Comparison of ENCODE assay signal across 21 cellular contexts in genomic region chr6:12241493-12242214, GRCh38. TPM values are rescaled to one million over a fixed set of nuclear protein-coding genes. Genes with fewer than 3 reads are reported as not detected.
DNase-seq lines count a peak whose midpoint lies in the region; ATAC-seq, FAIRE-seq and TF ChIP-seq lines count a peak whose summit lies in the region.
"Had no signal": no experiment of that assay in that cellular context is flagged by ENCODE, and none has a peak within 500 bp of the region (broad histone marks: within the 10 kb centered on the region; RNA-seq: fewer than 3 reads in every experiment).

No MANE protein-coding gene starts in this region.

- H3K4me1 Mint-ChIP-seq in activated naive CD4-positive, alpha-beta T cell treated with anti-CD3 and anti-CD28 coated beads, Interleukin-2, amount 50 U/mL, for 24 hours = peaks cover 16% of the 10 kb centered on the region
- H3K4me1 Mint-ChIP-seq in type B pancreatic cell (ENCODE audit: unreplicated experiment) (peaks cover 10% of the 10 kb centered on the region), neural progenitor cell (no peaks in the 10 kb centered on the region)
- H3K4me1 Mint-ChIP-seq: immature natural killer cell had no signal

- H3K4me1 ChIP-seq in PC-9 (replicated peaks; ENCODE audit: insufficient read depth) (peaks cover 19% of the 10 kb centered on the region), keratinocyte (ENCODE audit: control insufficient read depth, extremely low read depth, insufficient read depth, low read length) (peaks cover 17% of the 10 kb centered on the region), suprapubic skin (peaks cover 8% of the 10 kb centered on the region), neural progenitor cell (peaks cover 6% of the 10 kb centered on the region)

- H3K9ac ChIP-seq in keratinocyte (ENCODE audit: control insufficient read depth, extremely low read depth, insufficient read depth, low read length) = no peak overlapping the region
- no peak overlapping the region for H3K9ac ChIP-seq in neural progenitor cell
- H3K9ac ChIP-seq: KMS-11 had no signal

- TF ChIP-seq CTCF in PC-9 (conservative IDR thresholded peaks at IDR 0.05) (no peak), keratinocyte (optimal IDR thresholded peaks at IDR 0.05 in 1 of 3, IDR thresholded peaks at IDR 0.05 in 1 of 3, conservative IDR thresholded peaks at IDR 0.05 in 1 of 3; ENCODE audit: extremely low read depth in 1 of 3, insufficient read depth in 2 of 3, low read length in 3 of 3) (no peak), type B pancreatic cell (conservative IDR thresholded peaks at IDR 0.05) (no peak), suprapubic skin (IDR thresholded peaks at IDR 0.05) (no peak), neural progenitor cell (IDR thresholded peaks at IDR 0.05) (no peak)

- no peak for TF ChIP-seq POLR2A in suprapubic skin (IDR thresholded peaks at IDR 0.05)

- CTCF ChIA-PET in PC-9 (lab: Charles Lee) = no interaction called here

- no peaks in the 10 kb centered on the region for H3K36me3 Mint-ChIP-seq in activated naive CD4-positive, alpha-beta T cell treated with anti-CD3 and anti-CD28 coated beads, Interleukin-2, amount 50 U/mL, for 24 hours
- H3K36me3 Mint-ChIP-seq in type B pancreatic cell (no peaks in the 10 kb centered on the region), neural progenitor cell (no peaks in the 10 kb centered on the region)
- H3K36me3 Mint-ChIP-seq: mesothelial cell of epicardium had no signal

- no peak for TF ChIP-seq EP300 in suprapubic skin (IDR thresholded peaks at IDR 0.05)

- H3K36me3 ChIP-seq in PC-9 (ENCODE audit: low read depth) (no peaks in the 10 kb centered on the region), keratinocyte (ENCODE audit: control insufficient read depth in 2 of 2, extremely low read depth in 1 of 2, insufficient read depth in 2 of 2, low read length in 2 of 2) (no peaks in the 10 kb centered on the region), suprapubic skin (no peaks in the 10 kb centered on the region), neural progenitor cell (no peaks in the 10 kb centered on the region)
- H3K36me3 ChIP-seq: brain microvascular endothelial cell had no signal

- H2AFZ ChIP-seq in PC-9 (no peak overlapping the region), keratinocyte (ENCODE audit: control insufficient read depth, low read length) (peak overlapping the region; percentile 4), neural progenitor cell (replicated peaks) (no peak overlapping the region)

- H4K20me1 ChIP-seq in PC-9 (ENCODE audit: insufficient read depth) (no peaks in the 10 kb centered on the region), keratinocyte (ENCODE audit: control insufficient read depth, extremely low read depth, insufficient read depth, low read length) (no peaks in the 10 kb centered on the region), neural progenitor cell (ENCODE audit: low read depth) (no peaks in the 10 kb centered on the region)

- POLR2A ChIA-PET in PC-9 (lab: Charles Lee; ENCODE audit: unreplicated experiment) = no interaction called here

- no peaks in the 10 kb centered on the region for H3K27me3 Mint-ChIP-seq in activated naive CD4-positive, alpha-beta T cell treated with anti-CD3 and anti-CD28 coated beads, Interleukin-2, amount 50 U/mL, for 24 hours
- H3K27me3 Mint-ChIP-seq in type B pancreatic cell (no peaks in the 10 kb centered on the region), neural progenitor cell (ENCODE audit: insufficient read depth, low read depth) (no peaks in the 10 kb centered on the region)

- H3K9me3 Mint-ChIP-seq in activated naive CD4-positive, alpha-beta T cell treated with anti-CD3 and anti-CD28 coated beads, Interleukin-2, amount 50 U/mL, for 24 hours = no peaks in the 10 kb centered on the region
- no peaks in the 10 kb centered on the region for H3K9me3 Mint-ChIP-seq in type B pancreatic cell
- H3K9me3 Mint-ChIP-seq in neural progenitor cell = no peaks in the 10 kb centered on the region
- H3K9me3 Mint-ChIP-seq: immature natural killer cell, mesothelial cell of epicardium had no signal

- dilution Hi-C loops in keratinocyte (cut with MboI; ENCODE audit: extremely low pct_ligation_motif_present, low sequenced_read_pairs) = no loop called here

- peak overlapping the region; percentile 64 for H3K27ac ChIP-seq in PC-9
- no peak overlapping the region for H3K27ac ChIP-seq in keratinocyte (ENCODE audit: control insufficient read depth, insufficient read depth, low read length)
- no peak overlapping the region for H3K27ac ChIP-seq in suprapubic skin
- no peak overlapping the region for H3K27ac ChIP-seq in neural progenitor cell
- H3K27ac ChIP-seq: brain microvascular endothelial cell, KMS-11, SK-N-MC had no signal

- H3K27me3 ChIP-seq in PC-9 (ENCODE audit: insufficient read depth, low read depth) (no peaks in the 10 kb centered on the region), keratinocyte (ENCODE audit: control insufficient read depth, extremely low read depth, insufficient read depth, low read length) (no peaks in the 10 kb centered on the region), suprapubic skin (no peaks in the 10 kb centered on the region), neural progenitor cell (no peaks in the 10 kb centered on the region)
- H3K27me3 ChIP-seq: brain microvascular endothelial cell had no signal

- BruUV-seq in PC-9 (replicated peaks; lab: Mats Ljungman, UMichigan) = no TSS peak

- H3K4me2 ChIP-seq in PC-9 = peak overlapping the region; percentile 23; the same call in 1 of the 2 replicates
- H3K4me2 ChIP-seq in keratinocyte (ENCODE audit: control insufficient read depth, extremely low read depth, insufficient read depth, low read depth, low read length) = no peak overlapping the region
- no peak overlapping the region for H3K4me2 ChIP-seq in neural progenitor cell
- H3K4me2 ChIP-seq: KMS-11 had no signal

- no peak overlapping the region for H3K4me3 Mint-ChIP-seq in activated naive CD4-positive, alpha-beta T cell treated with anti-CD3 and anti-CD28 coated beads, Interleukin-2, amount 50 U/mL, for 24 hours
- H3K4me3 Mint-ChIP-seq in type B pancreatic cell = no peak overlapping the region
- H3K4me3 Mint-ChIP-seq in neural progenitor cell = no peak overlapping the region
- H3K4me3 Mint-ChIP-seq: immature natural killer cell, mesothelial cell of epicardium had no signal

- ATAC-seq in HG03378 (IDR thresholded peaks at IDR 0.05; ENCODE audit: unreplicated experiment) = no peak
- ATAC-seq: GM12878 had no signal

- no peaks in the 10 kb centered on the region for H3K9me1 ChIP-seq in keratinocyte (ENCODE audit: control insufficient read depth, extremely low read depth, insufficient read depth, low read length)

- no peak for DNase-seq in activated naive CD4-positive, alpha-beta T cell (lab: John Stamatoyannopoulos, UW)
- peak; percentile 31 to 100 for DNase-seq in PC-9
- DNase-seq in keratinocyte (ENCODE audit: low read depth, low spot score) = no peak
- no peak for DNase-seq in type B pancreatic cell (ENCODE audit: extremely low spot score, unreplicated experiment)
- DNase-seq in suprapubic skin (ENCODE audit: low spot score in 2 of 2) = no peak
- DNase-seq in neural progenitor cell (ENCODE audit: low spot score) = no peak
- DNase-seq: activated gamma-delta T cell treated with Interleukin-2 at 50 U/mL for 16 hours, brain microvascular endothelial cell, COR-L47, dermis blood vessel endothelial cell, erythroblast, immature natural killer cell, NCI-H1694, right cardiac atrium had no signal

- H3K79me2 ChIP-seq in PC-9 (ENCODE audit: low read depth) = no peaks in the 10 kb centered on the region
- H3K79me2 ChIP-seq in keratinocyte (ENCODE audit: control insufficient read depth, insufficient read depth, low read length) = no peaks in the 10 kb centered on the region
- H3K79me2 ChIP-seq in neural progenitor cell (ENCODE audit: low read depth) = no peaks in the 10 kb centered on the region

- WGBS in suprapubic skin = 84% methylated on average over 4 of the region's 4 CpGs

- peak overlapping the region; percentile 89 for H3K27ac Mint-ChIP-seq in activated naive CD4-positive, alpha-beta T cell treated with anti-CD3 and anti-CD28 coated beads, Interleukin-2, amount 50 U/mL, for 24 hours
- H3K27ac Mint-ChIP-seq in type B pancreatic cell (peak overlapping the region; percentile 78), neural progenitor cell (no peak overlapping the region)
- H3K27ac Mint-ChIP-seq: immature natural killer cell, mesothelial cell of epicardium had no signal

- no peaks in the 10 kb centered on the region for H3K9me2 ChIP-seq in PC-9 (ENCODE audit: insufficient read depth)

- peaks cover 18% of the 10 kb centered on the region; the same call in 1 of the 2 replicates for H3F3A ChIP-seq in PC-9 (ENCODE audit: insufficient read depth, low read depth)
- H3F3A ChIP-seq in neural progenitor cell (ENCODE audit: low read depth) = no peaks in the 10 kb centered on the region

- H3K9me3 ChIP-seq in PC-9 (ENCODE audit: insufficient read depth, low read depth) (no peaks in the 10 kb centered on the region), keratinocyte (ENCODE audit: control insufficient read depth, low read depth, low read length) (no peaks in the 10 kb centered on the region), suprapubic skin (no peaks in the 10 kb centered on the region), neural progenitor cell (ENCODE audit: low read depth) (no peaks in the 10 kb centered on the region)

- peak; percentile 13 for FAIRE-seq in keratinocyte (lab: Jason Lieb, UNC)
- FAIRE-seq: GM12878, TTC549 had no signal

- no peak overlapping the region for H3K4me3 ChIP-seq in PC-9
- no peak overlapping the region for H3K4me3 ChIP-seq in keratinocyte (ENCODE audit: control insufficient read depth in 2 of 3, extremely low read depth in 1 of 3, insufficient read depth in 2 of 3, low read depth in 1 of 3, low read length in 3 of 3)
- H3K4me3 ChIP-seq in suprapubic skin = no peak overlapping the region
- H3K4me3 ChIP-seq in neural progenitor cell = no peak overlapping the region
- H3K4me3 ChIP-seq: GM12878, SK-N-MC had no signal

- intact Hi-C loops in PC-9 (cut with micrococcal nuclease; ENCODE audit: unreplicated experiment) = loop anchor here (1.0 kb wide), 2 partner anchors 24 to 46 kb away; no protein-coding TSS in a partner anchor

RNA-seq across cellular contexts. Expression of gene EDN1, which starts 48.5 kb away (rescaled TPM):
- total RNA-seq in PC-9 (2021) (3.3 and 5.9 TPM in 2 replicates), type B pancreatic cell (ENCODE audit: low replicate concordance) (8.9 and 20.3 TPM in 2 replicates), suprapubic skin (10 to 100 TPM; 18.7 to 23.3 (median 20.7) TPM), neural progenitor cell (ENCODE audit: low replicate concordance) (0.93 and 2.9 TPM in 2 replicates)
- 17.2 to 19.7 TPM (median 18.0 TPM) in 3 replicates for polyA plus RNA-seq in keratinocyte
- polyA plus RNA-seq in keratinocyte (2011; ENCODE audit: low read depth) = 13.7 TPM
- 8.8 and 14.9 TPM in 2 replicates for polyA plus RNA-seq in keratinocyte (2011; cell fraction: cytosol; rRNA removed)
- 41.0 and 50.4 TPM in 2 replicates for polyA plus RNA-seq in keratinocyte (2011; cell fraction: nucleus; rRNA removed)
- polyA plus RNA-seq in keratinocyte (2012; ENCODE audit: low replicate concordance) = 13.0 and 13.5 TPM in 2 replicates
- polyA minus RNA-seq in keratinocyte = 6.3 to 7.3 TPM (median 7.1 TPM) in 3 replicates
- polyA minus RNA-seq in keratinocyte (2011; cell fraction: cytosol; rRNA and poly(A)+ RNA removed) = 9.4 TPM
- polyA minus RNA-seq in keratinocyte (2011; cell fraction: nucleus; rRNA and poly(A)+ RNA removed) = 11.9 and 12.2 TPM in 2 replicates
- polyA plus RNA-seq: immature natural killer cell had no signal

Comparison
In these comparisons a context has a peak if more than half of its experiments do, and no peak if none do; other contexts are left out.
1. DNase-seq: peak in PC-9 (2 of 2); none in activated naive CD4-positive, alpha-beta T cell (0 of 4), keratinocyte (single experiment), type B pancreatic cell (single experiment), suprapubic skin (0 of 2) and neural progenitor cell (single experiment).